ENCODE assay signal across 8 cellular contexts in genomic region chr13:45280751-45281634, GRCh38. TPM values are rescaled to one million over a fixed set of nuclear protein-coding genes. Genes with fewer than 3 reads are reported as not detected.
DNase-seq lines count a peak whose midpoint lies in the region; FAIRE-seq and TF ChIP-seq lines count a peak whose summit lies in the region.

No MANE protein-coding gene starts in this region.

- no peaks in the 10 kb centered on the region for H3K79me2 ChIP-seq in OCI-LY7 (ENCODE audit: insufficient read depth, low read depth, low read length)
- H3K79me2 ChIP-seq in trophoblast cell (ENCODE audit: control insufficient read depth, insufficient read depth, low read length, poor library complexity) = no peaks in the 10 kb centered on the region

- H3K79me1 ChIP-seq in trophoblast cell (ENCODE audit: low read length) = no peaks in the 10 kb centered on the region

- FAIRE-seq in A204.1 (lab: Jason Lieb, UNC) = peak; percentile 83
- FAIRE-seq in GM12891 (lab: Jason Lieb, UNC) = peak; percentile 72
- peak; percentile 75 for FAIRE-seq in frontal cortex (lab: Jason Lieb, UNC)

- WGBS in trophoblast cell (ENCODE audit: extremely low coverage, insufficient coverage, insufficient read length) = no CpG with 5 or more reads among the region's 7 CpGs

- H3K23ac ChIP-seq in trophoblast cell (ENCODE audit: low read length) = no peak overlapping the region

- TF ChIP-seq POLR2A in GM12891 (IDR thresholded peaks at IDR 0.05; ENCODE audit: low read depth, low read length) (no peak), uterus (IDR thresholded peaks at IDR 0.05) (no peak)

- no peak overlapping the region for H4K8ac ChIP-seq in trophoblast cell (ENCODE audit: low read depth, low read length)

- H3K4ac ChIP-seq in trophoblast cell (ENCODE audit: low read depth, low read length) = no peak overlapping the region

- BruUV-seq in OCI-LY7 (replicated peaks; lab: Mats Ljungman, UMichigan) = no TSS peak

- H2BK12ac ChIP-seq in trophoblast cell (ENCODE audit: low read length) = no peak overlapping the region

- no peak overlapping the region for H4K91ac ChIP-seq in trophoblast cell (ENCODE audit: low read depth, low read length)

- H3K18ac ChIP-seq in trophoblast cell (ENCODE audit: low read length) = no peak overlapping the region

- intact Hi-C loops in OCI-LY7 (cut with micrococcal nuclease; ENCODE audit: unreplicated experiment) (loop anchor here (1.0 kb wide), 1 partner anchor 234 kb away; no protein-coding TSS in a partner anchor), uterus (cut with DNase I; ENCODE audit: low total_unique reads) (no loop called here)

- TF ChIP-seq CTCF in OCI-LY7 (conservative IDR thresholded peaks at IDR 0.05; ENCODE audit: low read length) (peak; percentile 80), uterus (IDR thresholded peaks at IDR 0.05) (peak; percentile 42 to 55 (median 48))

- H4K20me1 ChIP-seq in OCI-LY7 (ENCODE audit: insufficient read depth, low read length) = no peaks in the 10 kb centered on the region

- no peak overlapping the region for H3K4me3 ChIP-seq in OCI-LY7 (ENCODE audit: low read depth, low read length, poor library complexity, severe bottlenecking)
- no peak overlapping the region for H3K4me3 ChIP-seq in trophoblast cell (ENCODE audit: low read depth, low read length)
- H3K4me3 ChIP-seq in uterus = no peak overlapping the region

- no peak overlapping the region for H3K14ac ChIP-seq in trophoblast cell (ENCODE audit: low read length)

- no peak overlapping the region for H4K12ac ChIP-seq in trophoblast cell (ENCODE audit: low read depth, low read length)

- POLR2A ChIA-PET in OCI-LY7 (lab: Charles Lee) = interaction anchor here (1.0 to 1.5 kb wide), 3 partner anchors 9 to 217 kb away, joined by 3 to 5 read pairs (median 3); no protein-coding TSS in a partner anchor

- no peak overlapping the region for H3K9ac ChIP-seq in trophoblast cell (ENCODE audit: low read length)

- H3K4me2 ChIP-seq in OCI-LY7 (ENCODE audit: low read length) (no peak overlapping the region), trophoblast cell (ENCODE audit: low read length) (no peak overlapping the region)

- H3K4me1 ChIP-seq in OCI-LY7 (ENCODE audit: insufficient read depth, low read length, poor library complexity, severe bottlenecking) = peaks cover 5% of the 10 kb centered on the region
- H3K4me1 ChIP-seq in trophoblast cell (ENCODE audit: control insufficient read depth in 1 of 2, insufficient read depth in 2 of 2, low read length in 2 of 2) = no peaks in the 10 kb centered on the region
- no peaks in the 10 kb centered on the region for H3K4me1 ChIP-seq in uterus

- DNase-seq in GM12891 (ENCODE audit: insufficient read length, low spot score) = peak; percentile 51
- peak; percentile 66 for DNase-seq in HK-2 (ENCODE audit: unreplicated experiment)
- DNase-seq in OCI-LY7 (ENCODE audit: low spot score) = peak; percentile 48
- DNase-seq in activated T-helper 1 cell treated with anti-CD3 and anti-CD28 coated beads, Interleukin-2, amount 50 U/mL, for 16 hours (ENCODE audit: low read depth in 1 of 2, low spot score in 1 of 2) = peak; percentile 7 to 24
- peak; percentile 56 to 70 for DNase-seq in frontal cortex (ENCODE audit: low spot score in 2 of 2)
- peak; percentile 38 to 71 for DNase-seq in trophoblast cell
- peak; percentile 48 to 52 for DNase-seq in uterus

- H2BK5ac ChIP-seq in trophoblast cell (ENCODE audit: low read depth, low read length, poor library complexity) = no peak overlapping the region

- CTCF ChIA-PET in OCI-LY7 (lab: Charles Lee; ENCODE audit: unreplicated experiment) = interaction anchor here (0.6 to 0.7 kb wide), 3 partner anchors 210 to 234 kb away, joined by 4 read pairs; no protein-coding TSS in a partner anchor

- no peak overlapping the region for H2BK120ac ChIP-seq in trophoblast cell (ENCODE audit: insufficient read depth, low read length, poor library complexity)

- H3K9me3 ChIP-seq in OCI-LY7 (ENCODE audit: low read length) (peaks cover 9% of the 10 kb centered on the region), trophoblast cell (ENCODE audit: insufficient read depth, low read depth, low read length) (no peaks in the 10 kb centered on the region), uterus (no peaks in the 10 kb centered on the region)

- H2AFZ ChIP-seq in OCI-LY7 (ENCODE audit: low read length) (no peak overlapping the region), trophoblast cell (ENCODE audit: insufficient read depth, low read length, poor library complexity) (no peak overlapping the region)

- H3K27me3 ChIP-seq in trophoblast cell (ENCODE audit: insufficient read depth, low read length) (no peaks in the 10 kb centered on the region), uterus (no peaks in the 10 kb centered on the region)

- H3K36me3 ChIP-seq in OCI-LY7 (ENCODE audit: insufficient read depth, low read length) (peaks cover 39% of the 10 kb centered on the region), trophoblast cell (ENCODE audit: control insufficient read depth in 1 of 2, insufficient read depth in 2 of 2, low read length in 2 of 2) (peaks cover 0 to 1% of the 10 kb centered on the region in 2 experiments), uterus (no peaks in the 10 kb centered on the region)

- H3K27ac ChIP-seq in OCI-LY7 (ENCODE audit: low read depth, low read length, poor library complexity, severe bottlenecking) (no peak overlapping the region), trophoblast cell (ENCODE audit: low read depth, low read length) (no peak overlapping the region), uterus (no peak overlapping the region)

- no peak overlapping the region for H2AK5ac ChIP-seq in trophoblast cell (ENCODE audit: low read length)

- H3K9me2 ChIP-seq in OCI-LY7 (ENCODE audit: insufficient read depth, low read length) = no peaks in the 10 kb centered on the region

TF ChIP-seq in GM12891, 5 proteins besides CTCF, POLR2A, EP300 and RAD21:
- TF ChIP-seq POLR2AphosphoS5 (IDR thresholded peaks at IDR 0.05; ENCODE audit: low read depth, low read length) (no peak), TAF1 (IDR thresholded peaks at IDR 0.05; ENCODE audit: low read depth, low read length) (no peak), PAX5 (IDR thresholded peaks at IDR 0.05; ENCODE audit: insufficient read depth, low read length, severe bottlenecking) (no peak), POU2F2 (IDR thresholded peaks at IDR 0.05; ENCODE audit: low read depth, low read length) (no peak), SPI1 (IDR thresholded peaks at IDR 0.05; ENCODE audit: low read depth, low read length) (no peak)

RNA-seq across cellular contexts. Expression of gene TPT1, which starts 60.0 kb away (rescaled TPM):
- polyA plus RNA-seq in GM12891 (2012; ENCODE audit: low read depth, missing spikeins) = 5,358 TPM
- total RNA-seq in OCI-LY7 (2014; rRNA removed; shearing (Covaris generic)) = 1,996 and 2,481 TPM in 2 replicates
- total RNA-seq in OCI-LY7 (2022) (2,337 and 2,698 TPM in 2 replicates), frontal cortex (2,752 TPM), uterus (1,000 to 10,000 TPM; 4,739 to 6,904 (median 5,667) TPM)
- polyA plus RNA-seq in trophoblast cell (2013) = 3,985 and 4,109 TPM in 2 replicates

Comparison
In these comparisons a context has a peak if more than half of its experiments do, and no peak if none do; other contexts are left out.
1. DNase-seq: peak in every context shown above with its lines; median percentile 66 in HK-2; 63 in frontal cortex; 54 in trophoblast cell; 51 in GM12891; 50 in uterus; 48 in OCI-LY7; 16 in activated T-helper 1 cell treated with anti-CD3 and anti-CD28 coated beads, Interleukin-2, amount 50 U/mL, for 16 hours.